Comparison of ENCODE assay signal across 17 cellular contexts in genomic region chr3:120419797-120420196, GRCh38. TPM values are rescaled to one million over a fixed set of nuclear protein-coding genes. Genes with fewer than 3 reads are reported as not detected.
A peak's percentile ranks its signal among the peaks of the same experiment; 100 is the strongest.
DNase-seq lines count a peak whose midpoint lies in the region; ATAC-seq and TF ChIP-seq lines count a peak whose summit lies in the region.
"Had no signal": no experiment of that assay in that cellular context is flagged by ENCODE, and none has a peak within 500 bp of the region (broad histone marks: within the 10 kb centered on the region; RNA-seq: fewer than 3 reads in every experiment).

No MANE protein-coding gene starts in this region.

- H3K9ac ChIP-seq in HCT116 (ENCODE audit: low read length) (no peak overlapping the region), endodermal cell (ENCODE audit: extremely low read depth, low read length, poor library complexity, severe bottlenecking) (no peak overlapping the region)

- no peaks in the 10 kb centered on the region for H3K79me2 ChIP-seq in HCT116 (ENCODE audit: insufficient read depth, low read length)

- TF ChIP-seq POLR2A in HCT116 (IDR thresholded peaks at IDR 0.05; ENCODE audit: borderline replicate concordance, extremely low read depth, insufficient read depth, insufficient read length): no peak
- TF ChIP-seq POLR2A in stomach (IDR thresholded peaks at IDR 0.05): no peak

- no TSS peak for BruUV-seq in HCT116 (replicated peaks; lab: Mats Ljungman, UMichigan)

- no peaks in the 10 kb centered on the region for H3K27me3 ChIP-seq in HCT116 (ENCODE audit: insufficient read depth, low read length)
- H3K27me3 ChIP-seq in endodermal cell (ENCODE audit: control insufficient read depth, insufficient read depth, low read length, poor library complexity, severe bottlenecking): no peaks in the 10 kb centered on the region
- no peaks in the 10 kb centered on the region for H3K27me3 ChIP-seq in stomach

- H3K36me3 Mint-ChIP-seq in endodermal cell (ENCODE audit: low read depth): peaks cover 16% of the 10 kb centered on the region
- H3K36me3 Mint-ChIP-seq: naive thymus-derived CD8-positive, alpha-beta T cell had no signal

- H3K4me2 ChIP-seq in HCT116 (ENCODE audit: low read length): no peak overlapping the region

- H3K27me3 Mint-ChIP-seq in endodermal cell (ENCODE audit: insufficient read depth): no peaks in the 10 kb centered on the region

- H4K20me1 ChIP-seq in HCT116 (ENCODE audit: insufficient read depth): no peaks in the 10 kb centered on the region

- CTCF ChIA-PET in HCT116 (lab: Charles Lee): interaction anchor here (1.5 to 7.2 kb wide), 5 partner anchors 24 to 375 kb away, joined by 4 to 157 read pairs (median 23); no protein-coding TSS in a partner anchor
- CTCF ChIA-PET in HEK293T (lab: Yijun Ruan, JAX): interaction anchor here (0.6 to 4.3 kb wide), 6 partner anchors 109 to 323 kb away, joined by 3 to 58 read pairs (median 18); partner anchors contain the start of genes GTF2E1 and RABL3

- WGBS in endodermal cell (ENCODE audit: insufficient coverage in 1 of 2, insufficient read length in 1 of 2), 2 experiments: 89 to 97% methylated on average over 3 of the region's 3 CpGs
- 71 to 95% (median 88%) methylated on average over 3 of the region's 3 CpGs for WGBS in stomach, 5 donors

- POLR2A ChIA-PET in HCT116 (lab: Charles Lee) (interaction anchor here (3.0 kb wide), 1 partner anchor 139 kb away, joined by 12 read pairs; no protein-coding TSS in a partner anchor), HEK293T (lab: Yijun Ruan, JAX) (interaction anchor here (3.5 kb wide), 1 partner anchor 71 kb away, joined by 23 read pairs; the partner anchor contains the start of gene LRRC58)

- intact Hi-C loops in HCT116 (cut with micrococcal nuclease) (loop anchor here (1.0 to 5.0 kb wide), 4 partner anchors 72 to 375 kb away; partner anchors contain the start of gene LRRC58), stomach (cut with DNase I; ENCODE audit: low total_unique reads) (loop anchor here (5.0 to 10.0 kb wide), 2 partner anchors 135 to 172 kb away; no protein-coding TSS in a partner anchor)

- no peak overlapping the region for H3K4me3 Mint-ChIP-seq in endodermal cell
- H3K4me3 Mint-ChIP-seq: naive thymus-derived CD8-positive, alpha-beta T cell; T-helper 1 cell treated with Interleukin-12 subunit alpha and Interleukin-12 subunit beta and Interleukin-4 antibody, amounts not matched to agents 30 μg/mL and 1 μg/mL, for 36 hours had no signal

- H3K9me3 Mint-ChIP-seq in endodermal cell: peaks cover 6% of the 10 kb centered on the region
- H3K9me3 Mint-ChIP-seq: naive thymus-derived CD8-positive, alpha-beta T cell; T-helper 1 cell treated with Interleukin-12 subunit alpha and Interleukin-12 subunit beta and Interleukin-4 antibody, amounts not matched to agents 30 μg/mL and 1 μg/mL, for 36 hours had no signal

- H3K4me1 Mint-ChIP-seq in endodermal cell: peaks cover 39% of the 10 kb centered on the region

- no peaks in the 10 kb centered on the region for H3K36me3 ChIP-seq in HCT116 (ENCODE audit: control insufficient read depth in 1 of 2, insufficient read depth in 2 of 2, low read length in 2 of 2)
- peaks cover 29% of the 10 kb centered on the region for H3K36me3 ChIP-seq in endodermal cell (ENCODE audit: control insufficient read depth, insufficient read depth, low read length)
- no peaks in the 10 kb centered on the region for H3K36me3 ChIP-seq in stomach

- peak; percentile 14 for TF ChIP-seq EP300 in stomach (IDR thresholded peaks at IDR 0.05)

- no peak overlapping the region for H2AFZ ChIP-seq in HCT116 (ENCODE audit: low read depth, low read length, poor library complexity, severe bottlenecking)

- H3K27ac ChIP-seq in HCT116 (ENCODE audit: low read depth, low read length) (no peak overlapping the region), endodermal cell (ENCODE audit: low read depth, low read length) (no peak overlapping the region), stomach (peak overlapping the region in 4 of 5 donors; percentile 12 to 83 (median 46))

- TF ChIP-seq RAD21 in HCT116 (IDR thresholded peaks at IDR 0.05; ENCODE audit: low read depth): no peak

- no peaks in the 10 kb centered on the region for H3K9me2 ChIP-seq in HCT116 (ENCODE audit: insufficient read depth)

- ATAC-seq in HCT116: no peak
- ATAC-seq: naive thymus-derived CD8-positive, alpha-beta T cell; stimulated activated naive CD8-positive, alpha-beta T cell treated with anti-CD3 and anti-CD28 coated beads, Interleukin-15, Interleukin-2, amounts not matched to agents 100 U/mL and 50 U/mL, for 24 hours had no signal

- H3K4me3 ChIP-seq in HCT116 (replicated peaks in 1 of 2; ENCODE audit: low read depth in 1 of 2, low read length in 2 of 2) (no peak overlapping the region), endodermal cell (ENCODE audit: low read length) (no peak overlapping the region), stomach (no peak overlapping the region)

- TF ChIP-seq CTCF in HCT116 (IDR thresholded peaks at IDR 0.05 in 2 of 3, conservative IDR thresholded peaks at IDR 0.05 in 1 of 3; ENCODE audit: borderline replicate concordance in 1 of 3, insufficient read depth in 1 of 3, low read depth in 2 of 3, low read length in 2 of 3) (no peak), endodermal cell (conservative IDR thresholded peaks at IDR 0.05) (no peak), stomach (IDR thresholded peaks at IDR 0.05) (no peak)

- DNase-seq in HCT116 (ENCODE audit: low read depth, low spot score): no peak
- DNase-seq in endodermal cell: no peak
- peak; percentile 28 for DNase-seq in medulla oblongata (ENCODE audit: extremely low spot score)
- no peak for DNase-seq in stomach
- DNase-seq in NCI-H2107 treated with DMSO at 0.1 percent for 48 hours (lab: John Stamatoyannopoulos, UW; ENCODE audit: unreplicated experiment): no peak
- no peak for DNase-seq in NCI-H146 treated with DMSO at 0.1 percent for 48 hours (lab: John Stamatoyannopoulos, UW; ENCODE audit: unreplicated experiment)
- DNase-seq in stimulated activated CD4-positive, alpha-beta T cell treated with anti-CD3 and anti-CD28 coated beads, Interleukin-1b, Interleukin-23, amount 100 ng/mL, for 48 hours: no peak
- no peak for DNase-seq in HEK293T (ENCODE audit: extremely low spot score)
- DNase-seq: activated CD4-positive, alpha-beta T cell treated with anti-CD3 and anti-CD28 coated beads for 4 hours; activated T-cell treated with anti-CD3 and anti-CD28 coated beads for 4 hours; HCEC 1CT; islet precursor cell; naive thymus-derived CD8-positive, alpha-beta T cell; NCI-H187 treated with DMSO at 0.1 percent for 48 hours; RPMI8226; stimulated activated naive CD8-positive, alpha-beta T cell treated with anti-CD3 and anti-CD28 coated beads, Interleukin-15, Interleukin-2, amounts not matched to agents 100 U/mL and 50 U/mL, for 24 hours had no signal

- H3K9me3 ChIP-seq in HCT116 (ENCODE audit: control insufficient read depth in 1 of 2, insufficient read depth in 1 of 2, low read depth in 1 of 2, low read length in 2 of 2): no peaks in the 10 kb centered on the region
- no peaks in the 10 kb centered on the region for H3K9me3 ChIP-seq in endodermal cell (ENCODE audit: control insufficient read depth, low read length)
- H3K9me3 ChIP-seq in stomach: no peaks in the 10 kb centered on the region

- peak overlapping the region; percentile 16 for H3K27ac Mint-ChIP-seq in endodermal cell
- H3K27ac Mint-ChIP-seq: T-helper 1 cell treated with Interleukin-12 subunit alpha and Interleukin-12 subunit beta and Interleukin-4 antibody, amounts not matched to agents 30 μg/mL and 1 μg/mL, for 36 hours had no signal

- H3K4me1 ChIP-seq in HCT116 (ENCODE audit: control insufficient read depth in 1 of 2, insufficient read depth in 2 of 2, low read length in 2 of 2) (peaks cover 9 to 23% of the 10 kb centered on the region in 2 experiments), endodermal cell (ENCODE audit: control insufficient read depth, insufficient read depth, low read length) (peaks cover 2% of the 10 kb centered on the region), stomach (peaks cover 10 to 75% (median 44%) of the 10 kb centered on the region in 4 donors)

- RAD21 ChIA-PET in HCT116 (lab: Charles Lee; ENCODE audit: low non-redundant PET in 1 of 2, low total read pairs in 2 of 2, uncharacterized antibody in 2 of 2, unreplicated experiment in 2 of 2): interaction anchor here (0.8 to 1.4 kb wide), 2 partner anchors 139 kb away, joined by 3 to 11 read pairs; no protein-coding TSS in a partner anchor

TF ChIP-seq in HCT116, 20 proteins besides CTCF, POLR2A, EP300 and RAD21:
- TF ChIP-seq, protein P1, sequence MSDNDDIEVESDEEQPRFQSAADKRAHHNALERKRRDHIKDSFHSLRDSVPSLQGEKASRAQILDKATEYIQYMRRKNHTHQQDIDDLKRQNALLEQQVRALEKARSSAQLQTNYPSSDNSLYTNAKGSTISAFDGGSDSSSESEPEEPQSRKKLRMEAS (IDR thresholded peaks at IDR 0.05): no peak
- TF ChIP-seq ZFX (IDR thresholded peaks at IDR 0.05): 0 out of 2 replicates have a peak, but pooled peaks have one; percentile 6

TF ChIP-seq in HEK293T, 16 proteins besides CTCF, POLR2A, EP300 and RAD21:
- TF ChIP-seq SP1 (IDR thresholded peaks at IDR 0.05) (no peak), FOXK2 (IDR thresholded peaks at IDR 0.05) (no peak), L3MBTL2 (conservative IDR thresholded peaks at IDR 0.05) (no peak), PKNOX1 (IDR thresholded peaks at IDR 0.05) (no peak)

RNA-seq across cellular contexts. Expression of gene FSTL1, which starts 31.0 kb away (rescaled TPM):
- total RNA-seq in HCT116 (2021; ENCODE audit: unreplicated experiment): 20.7 TPM
- polyA plus RNA-seq in HCT116 (2012): 22.7 and 23.4 TPM in 2 replicates
- 100 to 1,000 TPM; 309 to 379 TPM for total RNA-seq in endodermal cell
- 346 TPM for polyA plus RNA-seq in endodermal cell (2013, experiment 1 of 2)
- 337 TPM for polyA plus RNA-seq in endodermal cell (2013, experiment 2 of 2)
- total RNA-seq in stomach: 100 to 1,000 TPM in 4 of 5 donors, 10 to 100 TPM in 1; 89.2 to 946 (median 117) TPM
- 10 to 100 TPM; 14.2 to 20.4 (median 15.8) TPM for polyA plus RNA-seq in stomach

Comparison
In these comparisons a context has a peak if more than half of its experiments do, and no peak if none do; other contexts are left out.
1. H3K27ac ChIP-seq: peak in stomach (4 of 5); none in HCT116 (single experiment) and endodermal cell (single experiment).